ENCODE assay signal across 12 cellular contexts in genomic region chr10:100970914-100971811, GRCh38. TPM values are rescaled to one million over a fixed set of nuclear protein-coding genes. Genes with fewer than 3 reads are reported as not detected.
A peak's percentile ranks its signal among the peaks of the same experiment; 100 is the strongest.
DNase-seq lines count a peak whose midpoint lies in the region; ATAC-seq and TF ChIP-seq lines count a peak whose summit lies in the region.
"Had no signal": no experiment of that assay in that cellular context is flagged by ENCODE, and none has a peak within 500 bp of the region (broad histone marks: within the 10 kb centered on the region; RNA-seq: fewer than 3 reads in every experiment).

No MANE protein-coding gene starts in this region.

- H3K9me3 ChIP-seq in CD4-positive, alpha-beta T cell (ENCODE audit: control insufficient read depth, low read length) = no peaks in the 10 kb centered on the region
- H3K9me3 ChIP-seq in neuronal stem cell (replicated peaks in 1 of 2; ENCODE audit: control insufficient read depth in 2 of 2, insufficient read depth in 1 of 2, low read depth in 1 of 2, low read length in 2 of 2) (no peaks in the 10 kb centered on the region), SK-N-SH (no peaks in the 10 kb centered on the region)

- no peak overlapping the region for H2BK120ac ChIP-seq in neuronal stem cell (ENCODE audit: low read depth, low read length)

- peaks cover 2 to 18% of the 10 kb centered on the region in 2 donors for H3K4me1 ChIP-seq in neuronal stem cell (ENCODE audit: control insufficient read depth in 2 of 2, insufficient read depth in 1 of 2, low read depth in 1 of 2, low read length in 2 of 2)
- peaks cover 4 to 19% of the 10 kb centered on the region in 2 experiments; a peak in 2 of 4 replicates for H3K4me1 ChIP-seq in SK-N-SH (ENCODE audit: control insufficient read depth in 1 of 2, insufficient read depth in 2 of 2, low read depth in 1 of 2, low read length in 1 of 2)

- H3K27ac ChIP-seq in CD4-positive, alpha-beta T cell (ENCODE audit: low read depth, low read length) = no peak overlapping the region
- H3K27ac ChIP-seq in neuronal stem cell (replicated peaks; ENCODE audit: low read length) (no peak overlapping the region), SK-N-SH (ENCODE audit: low read depth in 2 of 2, low read length in 1 of 2) (no peak overlapping the region)

- no peak overlapping the region for H4K8ac ChIP-seq in neuronal stem cell (ENCODE audit: low read depth, low read length)

- TF ChIP-seq EP300 in SK-N-SH (IDR thresholded peaks at IDR 0.05; ENCODE audit: borderline replicate concordance in 1 of 2, low read depth in 1 of 2, low read length in 1 of 2) = no peak

- no peaks in the 10 kb centered on the region for H4K20me1 ChIP-seq in SK-N-SH (ENCODE audit: insufficient read depth)

- POLR2A ChIA-PET in CD4-positive, alpha-beta T cell (lab: Charles Lee) = interaction anchor here (1.1 kb wide), 1 partner anchor 14 kb away, joined by 3 read pairs; no protein-coding TSS in a partner anchor
- POLR2A ChIA-PET in naive thymus-derived CD8-positive, alpha-beta T cell (lab: Charles Lee) = interaction anchor here (2.4 kb wide), 1 partner anchor 26 kb away, joined by 12 read pairs; no protein-coding TSS in a partner anchor
- POLR2A ChIA-PET in SK-N-SH (lab: Yijun Ruan, JAX) = interaction anchor here (0.9 kb wide), 1 partner anchor 10 kb away, joined by 3 read pairs; no protein-coding TSS in a partner anchor

- WGBS in neuronal stem cell (ENCODE audit: extremely low coverage in 2 of 2, insufficient read length in 2 of 2, insufficient replicate concordance in 1 of 2), 2 donors = no CpG with 5 or more reads among the region's 4 CpGs
- 75% methylated on average over 4 of the region's 4 CpGs for WGBS in SK-N-SH (ENCODE audit: low lambda C conversion rate)

- H3K27ac Mint-ChIP-seq in CD4-positive, alpha-beta T cell = no peak overlapping the region
- H3K27ac Mint-ChIP-seq in naive thymus-derived CD8-positive, alpha-beta T cell = peak overlapping the region in 2 of 10 donors; percentile 28 to 37

- H3K14ac ChIP-seq in neuronal stem cell (ENCODE audit: low read length) = no peak overlapping the region

- H4K91ac ChIP-seq in neuronal stem cell (ENCODE audit: low read depth, low read length, poor library complexity) = no peak overlapping the region

- H3K27me3 ChIP-seq in CD4-positive, alpha-beta T cell (ENCODE audit: control insufficient read depth, insufficient read depth, low read length) = no peaks in the 10 kb centered on the region
- H3K27me3 ChIP-seq in neuronal stem cell (ENCODE audit: control insufficient read depth in 3 of 3, insufficient read depth in 3 of 3, low read depth in 1 of 3, low read length in 3 of 3) (peaks cover 0 to 5% (median 0%) of the 10 kb centered on the region in 3 experiments), SK-N-SH (ENCODE audit: insufficient read depth) (no peaks in the 10 kb centered on the region)

- H3K79me2 ChIP-seq in SK-N-SH (ENCODE audit: insufficient read depth) = no peaks in the 10 kb centered on the region

- peaks cover 0 to 11% of the 10 kb centered on the region in 2 donors for H3K36me3 ChIP-seq in neuronal stem cell (replicated peaks in 1 of 2; ENCODE audit: control insufficient read depth in 2 of 2, insufficient read depth in 2 of 2, low read length in 2 of 2)
- H3K36me3 ChIP-seq in SK-N-SH (replicated peaks in 1 of 2; ENCODE audit: control insufficient read depth in 1 of 2, insufficient read depth in 2 of 2, low read length in 1 of 2) = peaks cover 0 to 9% of the 10 kb centered on the region in 2 experiments

- H3K4me2 ChIP-seq in neuronal stem cell (ENCODE audit: insufficient read depth, low read length, poor library complexity, severe bottlenecking) (no peak overlapping the region), SK-N-SH (no peak overlapping the region)

- no peak overlapping the region for H2AK5ac ChIP-seq in neuronal stem cell (ENCODE audit: low read depth, low read length)

- intact Hi-C loops in CD4-positive, alpha-beta T cell (cut with DNase I, micrococcal nuclease) = loop anchor here in 1 of 2 experiments (2.0 kb wide), 1 partner anchor 20 kb away; no protein-coding TSS in a partner anchor

- H2AFZ ChIP-seq in neuronal stem cell (ENCODE audit: low read length) = no peak overlapping the region
- H2AFZ ChIP-seq in SK-N-SH (ENCODE audit: low read depth) = no peak overlapping the region

- ATAC-seq in CD4-positive, alpha-beta T cell (ENCODE audit: poor library complexity) = no peak
- no peak for ATAC-seq in naive thymus-derived CD8-positive, alpha-beta T cell

- H2BK12ac ChIP-seq in neuronal stem cell (ENCODE audit: low read length) = no peak overlapping the region

- H3K36me3 Mint-ChIP-seq in CD4-positive, alpha-beta T cell (ENCODE audit: low read depth) = no peaks in the 10 kb centered on the region
- H3K36me3 Mint-ChIP-seq in naive thymus-derived CD8-positive, alpha-beta T cell = peaks cover 0 to 2% (median 0%) of the 10 kb centered on the region in 3 donors

- H3K9me2 ChIP-seq in SK-N-SH = no peaks in the 10 kb centered on the region

- no peak overlapping the region for H2BK5ac ChIP-seq in neuronal stem cell (ENCODE audit: low read length)

- no peak overlapping the region for H3K18ac ChIP-seq in neuronal stem cell (ENCODE audit: low read length)

- no peak overlapping the region for H2BK15ac ChIP-seq in neuronal stem cell (ENCODE audit: low read length)

- TF ChIP-seq RAD21 in SK-N-SH (IDR thresholded peaks at IDR 0.05; ENCODE audit: low read length) = no peak

- no peaks in the 10 kb centered on the region for H3K27me3 Mint-ChIP-seq in CD4-positive, alpha-beta T cell
- no peaks in the 10 kb centered on the region for H3K27me3 Mint-ChIP-seq in naive thymus-derived CD8-positive, alpha-beta T cell

- CTCF ChIA-PET in CD4-positive, alpha-beta T cell (lab: Charles Lee) = no interaction called here
- CTCF ChIA-PET in SK-N-SH (lab: Yijun Ruan, JAX) = interaction anchor here (0.7 kb wide), 1 partner anchor 40 kb away, joined by 3 read pairs; no protein-coding TSS in a partner anchor

- H3K9ac ChIP-seq in neuronal stem cell (ENCODE audit: low read depth, low read length, poor library complexity) = no peak overlapping the region
- H3K9ac ChIP-seq in SK-N-SH = no peak overlapping the region

- H3F3A ChIP-seq in SK-N-SH (replicated peaks; ENCODE audit: insufficient read depth) = peaks cover 3% of the 10 kb centered on the region

- no peak overlapping the region for H3K4ac ChIP-seq in neuronal stem cell (ENCODE audit: low read length)

- no peaks in the 10 kb centered on the region for H3K9me3 Mint-ChIP-seq in CD4-positive, alpha-beta T cell
- no peaks in the 10 kb centered on the region for H3K9me3 Mint-ChIP-seq in naive thymus-derived CD8-positive, alpha-beta T cell

- peak overlapping the region; percentile 74 for H3K4me3 Mint-ChIP-seq in CD4-positive, alpha-beta T cell
- peak overlapping the region in 8 of 10 donors; percentile 3 to 73 (median 62) for H3K4me3 Mint-ChIP-seq in naive thymus-derived CD8-positive, alpha-beta T cell

- H3K4me3 ChIP-seq in neuronal stem cell (ENCODE audit: low read length in 2 of 2) (no peak overlapping the region), SK-N-SH (ENCODE audit: low read depth in 2 of 2, low read length in 1 of 2) (no peak overlapping the region)

- H3K4me1 Mint-ChIP-seq in CD4-positive, alpha-beta T cell (ENCODE audit: low read depth) = peaks cover 21% of the 10 kb centered on the region
- H3K4me1 Mint-ChIP-seq in naive thymus-derived CD8-positive, alpha-beta T cell = peaks cover 6 to 28% (median 10%) of the 10 kb centered on the region in 4 donors

- H3K79me1 ChIP-seq in neuronal stem cell (ENCODE audit: low read depth, low read length) = peaks cover 3% of the 10 kb centered on the region

- no peak overlapping the region for H3K23ac ChIP-seq in neuronal stem cell (ENCODE audit: low read depth, low read length, poor library complexity)

- no peak for DNase-seq in CD4-positive, alpha-beta T cell
- DNase-seq in LoVo (ENCODE audit: low spot score) (peak; percentile 66), glomerular visceral epithelial cell (ENCODE audit: extremely low spot score) (peak; percentile 56), neuronal stem cell (ENCODE audit: low spot score) (no peak), NCI-H1694 treated with DMSO at 0.1 percent for 48 hours (lab: John Stamatoyannopoulos, UW) (no peak), SK-N-SH (no peak), NK-92 (lab: John Stamatoyannopoulos, UW; ENCODE audit: unreplicated experiment) (no peak)
- DNase-seq in naive thymus-derived CD8-positive, alpha-beta T cell = no peak
- DNase-seq: AML-193; IMR-90; NCI-H187 treated with DMSO at 0.1 percent for 48 hours; stimulated activated CD4-positive, alpha-beta T cell treated with anti-CD3 and anti-CD28 coated beads, Interleukin-12 subunit alpha, Interleukin-12 subunit beta, amount 100 ng/mL, for 4 hours had no signal

- TF ChIP-seq CTCF in CD4-positive, alpha-beta T cell (IDR thresholded peaks at IDR 0.05) = no peak
- no peak for TF ChIP-seq CTCF in SK-N-SH (IDR thresholded peaks at IDR 0.05)

RNA-seq across cellular contexts. Expression of gene SEMA4G, which starts 1.9 kb away (rescaled TPM):
- total RNA-seq in CD4-positive, alpha-beta T cell = 1 to 10 TPM; 1.1 to 1.6 TPM
- total RNA-seq in naive thymus-derived CD8-positive, alpha-beta T cell = 1 to 10 TPM; 1.6 to 2.0 TPM
- polyA plus RNA-seq in naive thymus-derived CD8-positive, alpha-beta T cell = under 1 TPM in 1 of 3 donors, not detected in 2; 0.14 TPM
- 8.9 TPM for polyA plus RNA-seq in neuronal stem cell (2013, experiment 1 of 2)
- 9.1 TPM for polyA plus RNA-seq in neuronal stem cell (2013, experiment 2 of 2)
- polyA plus RNA-seq in SK-N-SH (2012; rRNA removed) = 15.0 and 16.2 TPM in 2 replicates
- polyA plus RNA-seq in SK-N-SH (2012; cell fraction: cytosol; rRNA removed) = 6.9 and 10.2 TPM in 2 replicates
- polyA plus RNA-seq in SK-N-SH (2012; cell fraction: nucleus; rRNA removed) = 32.3 and 32.7 TPM in 2 replicates

RNA-seq across cellular contexts. Expression of gene MRPL43, which starts 16.1 kb away (rescaled TPM):
- 10 to 100 TPM; 28.5 to 31.0 TPM for total RNA-seq in CD4-positive, alpha-beta T cell
- 10 to 100 TPM; 64.9 to 66.6 TPM for total RNA-seq in naive thymus-derived CD8-positive, alpha-beta T cell
- polyA plus RNA-seq in naive thymus-derived CD8-positive, alpha-beta T cell = 100 to 1,000 TPM; 117 to 136 (median 123) TPM
- 72.6 TPM for polyA plus RNA-seq in neuronal stem cell (2013, experiment 1 of 2)
- 69.4 TPM for polyA plus RNA-seq in neuronal stem cell (2013, experiment 2 of 2)
- polyA plus RNA-seq in SK-N-SH (2012; rRNA removed) = 173 and 208 TPM in 2 replicates
- polyA plus RNA-seq in SK-N-SH (2012; cell fraction: cytosol; rRNA removed) = 100 and 140 TPM in 2 replicates
- polyA plus RNA-seq in SK-N-SH (2012; cell fraction: nucleus; rRNA removed) = 160 and 186 TPM in 2 replicates

RNA-seq across cellular contexts. Expression of gene TWNK, which starts 16.2 kb away (rescaled TPM):
- 1 to 10 TPM; 2.7 to 2.8 TPM for total RNA-seq in CD4-positive, alpha-beta T cell
- total RNA-seq in naive thymus-derived CD8-positive, alpha-beta T cell = 10 to 100 TPM; 17.0 to 18.2 TPM
- 10 to 100 TPM in 1 of 3 donors, 1 to 10 TPM in 2; 5.3 to 18.2 (median 9.7) TPM for polyA plus RNA-seq in naive thymus-derived CD8-positive, alpha-beta T cell
- 7.5 TPM for polyA plus RNA-seq in neuronal stem cell (2013, experiment 1 of 2)
- polyA plus RNA-seq in neuronal stem cell (2013, experiment 2 of 2) = 7.0 TPM
- polyA plus RNA-seq in SK-N-SH (2012; rRNA removed) = 16.4 and 20.0 TPM in 2 replicates
- 16.6 and 20.2 TPM in 2 replicates for polyA plus RNA-seq in SK-N-SH (2012; cell fraction: cytosol; rRNA removed)
- polyA plus RNA-seq in SK-N-SH (2012; cell fraction: nucleus; rRNA removed) = 15.7 and 20.7 TPM in 2 replicates

RNA-seq across cellular contexts. Expression of gene LZTS2, which starts 28.4 kb away (rescaled TPM):
- 1 to 10 TPM; 9.0 to 9.6 TPM for total RNA-seq in CD4-positive, alpha-beta T cell
- total RNA-seq in naive thymus-derived CD8-positive, alpha-beta T cell = 10 to 100 TPM; 33.5 to 34.3 TPM
- polyA plus RNA-seq in naive thymus-derived CD8-positive, alpha-beta T cell = 10 to 100 TPM; 10.8 to 19.5 (median 13.1) TPM
- 75.1 TPM for polyA plus RNA-seq in neuronal stem cell (2013, experiment 1 of 2)
- 76.2 TPM for polyA plus RNA-seq in neuronal stem cell (2013, experiment 2 of 2)
- 50.6 and 52.2 TPM in 2 replicates for polyA plus RNA-seq in SK-N-SH (2012; rRNA removed)
- polyA plus RNA-seq in SK-N-SH (2012; cell fraction: cytosol; rRNA removed) = 18.5 and 31.3 TPM in 2 replicates
- 105 and 145 TPM in 2 replicates for polyA plus RNA-seq in SK-N-SH (2012; cell fraction: nucleus; rRNA removed)

RNA-seq across cellular contexts. Expression of gene SLF2, which starts 58.4 kb away (rescaled TPM):
- 10 to 100 TPM; 11.1 TPM for total RNA-seq in CD4-positive, alpha-beta T cell
- total RNA-seq in naive thymus-derived CD8-positive, alpha-beta T cell = 10 to 100 TPM; 45.8 to 46.1 TPM
- polyA plus RNA-seq in naive thymus-derived CD8-positive, alpha-beta T cell = 10 to 100 TPM in 2 of 3 donors, 1 to 10 TPM in 1; 9.7 to 11.2 (median 11.0) TPM
- polyA plus RNA-seq in neuronal stem cell (2013, experiment 1 of 2) = 9.2 TPM
- 8.8 TPM for polyA plus RNA-seq in neuronal stem cell (2013, experiment 2 of 2)
- polyA plus RNA-seq in SK-N-SH (2012; rRNA removed) = 6.3 and 7.5 TPM in 2 replicates
- polyA plus RNA-seq in SK-N-SH (2012; cell fraction: cytosol; rRNA removed) = 4.9 and 5.0 TPM in 2 replicates
- polyA plus RNA-seq in SK-N-SH (2012; cell fraction: nucleus; rRNA removed) = 20.7 and 25.6 TPM in 2 replicates

Comparison
In these comparisons a context has a peak if more than half of its experiments do, and no peak if none do; other contexts are left out.
1. DNase-seq: peak in LoVo (single experiment) and glomerular visceral epithelial cell (single experiment); none in CD4-positive, alpha-beta T cell (0 of 10), naive thymus-derived CD8-positive, alpha-beta T cell (0 of 10), neuronal stem cell (single experiment), NCI-H1694 treated with DMSO at 0.1 percent for 48 hours (single experiment), SK-N-SH (single experiment) and NK-92 (single experiment).
2. RNA of gene TWNK, which starts 16.2 kb away (total RNA-seq): 17.0 to 18.2 TPM in naive thymus-derived CD8-positive, alpha-beta T cell; 2.7 to 2.8 TPM in CD4-positive, alpha-beta T cell; every median in the first group is over 4 times any median in the second.